ENCODE assay signal across 27 cellular contexts in genomic region chrX:108081110-108081509, GRCh38. TPM values are rescaled to one million over a fixed set of nuclear protein-coding genes. Genes with fewer than 3 reads are reported as not detected.
"Had no signal": no experiment of that assay in that cellular context is flagged by ENCODE, and none has a peak within 500 bp of the region (broad histone marks: within the 10 kb centered on the region; RNA-seq: fewer than 3 reads in every experiment).

No MANE protein-coding gene starts in this region.

- H3K4me1 ChIP-seq: esophagus squamous epithelium, gastrocnemius medialis, heart right ventricle, left lung, lower lobe of right lung had no signal

- H3K27ac ChIP-seq: coronary artery, dorsolateral prefrontal cortex, esophagus squamous epithelium, gastrocnemius medialis, heart right ventricle, left lung, lower lobe of right lung had no signal

- FAIRE-seq: endothelial cell of umbilical vein, islet of Langerhans, keratinocyte had no signal

- H3K4me3 ChIP-seq: coronary artery, dorsolateral prefrontal cortex, esophagus squamous epithelium, gastrocnemius medialis, heart right ventricle, left lung, lower lobe of right lung, mucosa of descending colon had no signal

- ATAC-seq: esophagus mucosa, gastrocnemius medialis, heart right ventricle, left cardiac atrium, left lung, left ventricle myocardium superior, lower lobe of right lung, mucosa of descending colon had no signal

- H3K9me3 Mint-ChIP-seq: mesothelial cell of epicardium had no signal

- H3K27me3 ChIP-seq: esophagus squamous epithelium, gastrocnemius medialis, left lung had no signal

- H3K27ac Mint-ChIP-seq: mesothelial cell of epicardium, naive B cell had no signal

- DNase-seq: dermis blood vessel endothelial cell; dorsolateral prefrontal cortex; effector CD4-positive, alpha-beta T cell; effector memory CD4-positive, alpha-beta T cell; esophagus squamous epithelium; foreskin fibroblast; foreskin melanocyte; gastrocnemius medialis; glutamatergic neuron; head of caudate nucleus; heart right ventricle; hippocampal formation; left cardiac atrium; left lung; left ventricle myocardium superior; lower lobe of right lung; mesenchymal stem cell; mucosa of descending colon; naive B cell had no signal

- H3K27me3 Mint-ChIP-seq: naive B cell had no signal

- H3K36me3 Mint-ChIP-seq: naive B cell had no signal

- H3K4me3 Mint-ChIP-seq: mesothelial cell of epicardium, naive B cell had no signal

- H3K4me1 Mint-ChIP-seq: mesothelial cell of epicardium, naive B cell had no signal

- H3K9me3 ChIP-seq: esophagus squamous epithelium, gastrocnemius medialis, heart right ventricle, left lung, lower lobe of right lung, mucosa of descending colon had no signal

RNA-seq across cellular contexts. Expression of gene VSIG1, which starts 36.2 kb away (rescaled TPM):
- total RNA-seq: gastrocnemius medialis, left cardiac atrium, left ventricle myocardium superior, mesenteric fat pad, myocyte had no signal
